In genomic region chr18:10245517-10246175, GRCh38 we compare ENCODE assay signal across 16 cellular contexts.
"Had no signal": no experiment of that assay in that cellular context is flagged by ENCODE, and none has a peak within 500 bp of the region (broad histone marks: within the 10 kb centered on the region; RNA-seq: fewer than 3 reads in every experiment).

No MANE protein-coding gene starts in this region.

- DNase-seq: activated B cell treated with CpG ODN at 0.5 μM for 24 hours; activated CD4-positive, alpha-beta T cell treated with anti-CD3 and anti-CD28 coated beads, Interleukin-2, amount 50 U/mL, for 1 hour; activated naive CD4-positive, alpha-beta T cell treated with anti-CD3 and anti-CD28 coated beads for 36 hours; activated T-cell treated with anti-CD3 and anti-CD28 coated beads for 4 hours; colonic mucosa; effector CD4-positive, alpha-beta T cell; hypothalamus; natural killer cell; occipital lobe; psoas muscle; stimulated activated CD4-positive, alpha-beta T cell treated with anti-CD3 and anti-CD28 coated beads, Interleukin-4, amount 100 ng/mL, for 1 hour; stimulated activated CD8-positive, alpha-beta memory T cell treated with anti-CD3 and anti-CD28 coated beads, Interleukin-4, amount 100 ng/mL, for 48 hours; T-helper 17 cell had no signal

- H3K36me3 ChIP-seq: colonic mucosa, thoracic aorta had no signal

- H3K9me3 Mint-ChIP-seq: activated B cell treated with CpG ODN at 0.5 μM for 24 hours; activated naive CD4-positive, alpha-beta T cell treated with anti-CD3 and anti-CD28 coated beads for 36 hours; activated T-helper 17 cell treated with anti-CD3 and anti-CD28 coated beads, Interleukin-2, amount 50 U/mL, for 72 hours; natural killer cell; stimulated activated naive CD8-positive, alpha-beta T cell treated with anti-CD3 and anti-CD28 coated beads, Interleukin-15, Interleukin-2, amounts not matched to agents 100 ng/mL and 50 ng/mL, for 24 hours had no signal

- H3K9me3 ChIP-seq: colonic mucosa, psoas muscle, thoracic aorta had no signal

- H3K27me3 ChIP-seq: colonic mucosa had no signal

- H3K27ac Mint-ChIP-seq: activated B cell treated with CpG ODN at 0.5 μM for 24 hours; activated naive CD4-positive, alpha-beta T cell treated with anti-CD3 and anti-CD28 coated beads for 36 hours; activated T-helper 17 cell treated with anti-CD3 and anti-CD28 coated beads, Interleukin-2, amount 50 U/mL, for 72 hours; natural killer cell; stimulated activated naive CD8-positive, alpha-beta T cell treated with anti-CD3 and anti-CD28 coated beads, Interleukin-15, Interleukin-2, amounts not matched to agents 100 ng/mL and 50 ng/mL, for 24 hours; T-helper 17 cell had no signal

- H3K36me3 Mint-ChIP-seq: natural killer cell had no signal

- H3K4me3 Mint-ChIP-seq: activated B cell treated with CpG ODN at 0.5 μM for 24 hours; activated naive CD4-positive, alpha-beta T cell treated with anti-CD3 and anti-CD28 coated beads for 36 hours; activated T-helper 17 cell treated with anti-CD3 and anti-CD28 coated beads, Interleukin-2, amount 50 U/mL, for 72 hours; natural killer cell; stimulated activated naive CD8-positive, alpha-beta T cell treated with anti-CD3 and anti-CD28 coated beads, Interleukin-15, Interleukin-2, amounts not matched to agents 100 ng/mL and 50 ng/mL, for 24 hours; T-helper 17 cell had no signal

- H3K4me1 Mint-ChIP-seq: activated B cell treated with CpG ODN at 0.5 μM for 24 hours; activated T-helper 17 cell treated with anti-CD3 and anti-CD28 coated beads, Interleukin-2, amount 50 U/mL, for 72 hours; natural killer cell; T-helper 17 cell had no signal

- H3K4me3 ChIP-seq: colonic mucosa, psoas muscle, thoracic aorta had no signal

- H3K4me1 ChIP-seq: colonic mucosa, psoas muscle had no signal

- H3K27ac ChIP-seq: colonic mucosa, psoas muscle, thoracic aorta had no signal

- H3K27me3 Mint-ChIP-seq: activated B cell treated with CpG ODN at 0.5 μM for 24 hours; stimulated activated naive CD8-positive, alpha-beta T cell treated with anti-CD3 and anti-CD28 coated beads, Interleukin-15, Interleukin-2, amounts not matched to agents 100 ng/mL and 50 ng/mL, for 24 hours; T-helper 17 cell had no signal

- ATAC-seq: activated T-helper 17 cell treated with anti-CD3 and anti-CD28 coated beads, Interleukin-2, amount 50 U/mL, for 72 hours; T-helper 17 cell had no signal
